8 cellular contexts compared by ENCODE assay signal in the genomic region with DNA sequence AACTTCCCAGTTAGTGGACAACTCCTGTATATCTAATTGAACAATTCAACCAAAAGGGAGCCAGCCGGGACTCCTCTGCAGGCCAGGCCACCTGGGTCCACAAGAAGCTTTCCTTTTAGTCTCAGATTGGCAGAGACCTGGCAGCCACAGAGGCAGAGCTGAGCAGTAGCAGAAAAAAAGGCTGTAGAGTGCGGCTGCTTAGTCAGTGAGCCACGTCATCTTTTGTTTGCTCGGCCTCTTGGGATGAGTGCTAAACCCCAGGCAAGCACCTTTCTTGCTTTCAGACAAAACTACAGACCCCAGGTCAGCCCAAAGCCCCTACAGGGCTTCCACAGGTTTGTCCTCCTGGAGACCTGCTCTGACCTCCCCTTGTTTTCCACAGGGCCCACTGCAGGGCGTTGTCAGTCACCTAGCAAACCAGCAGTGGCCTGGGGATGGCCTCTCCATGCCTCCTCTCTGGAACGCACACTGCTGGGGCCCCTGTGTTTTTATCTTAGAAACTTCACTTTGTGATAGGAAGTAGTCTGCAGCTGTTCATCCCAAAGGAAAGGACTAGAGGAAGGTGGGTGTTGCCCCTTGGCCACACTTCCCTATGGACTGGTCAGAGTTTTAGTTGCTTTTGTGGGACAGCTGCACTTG. TPM values are rescaled to one million over a fixed set of nuclear protein-coding genes. Genes with fewer than 3 reads are reported as not detected.
DNase-seq lines count a peak whose midpoint lies in the region; TF ChIP-seq lines count a peak whose summit lies in the region.

No MANE protein-coding gene starts in this region.

- H3K36me3 Mint-ChIP-seq in progenitor cell of endocrine pancreas (ENCODE audit: insufficient read depth) = no peaks in the 10 kb centered on the region
- H3K36me3 Mint-ChIP-seq in T-helper 2 cell treated with Interferon-gamma antibody and Interleukin-4, amounts not matched to agents 5 μg/mL and 100 μg/mL, for 36 hours (ENCODE audit: low read depth) = no peaks in the 10 kb centered on the region

- no peak overlapping the region for H3K4me3 Mint-ChIP-seq in progenitor cell of endocrine pancreas (ENCODE audit: low read depth)
- no peak overlapping the region for H3K4me3 Mint-ChIP-seq in T-helper 2 cell treated with Interferon-gamma antibody and Interleukin-4, amounts not matched to agents 5 μg/mL and 100 μg/mL, for 36 hours

- peaks cover 54% of the 10 kb centered on the region for H3K4me1 Mint-ChIP-seq in progenitor cell of endocrine pancreas (ENCODE audit: low read depth)
- no peaks in the 10 kb centered on the region for H3K4me1 Mint-ChIP-seq in T-helper 2 cell treated with Interferon-gamma antibody and Interleukin-4, amounts not matched to agents 5 μg/mL and 100 μg/mL, for 36 hours (ENCODE audit: low read depth)

- DNase-seq in ELR (ENCODE audit: low read depth) (peak; percentile 91), SHP77 (lab: John Stamatoyannopoulos, UW) (peak; percentile 25 to 37), fibroblast of pulmonary artery (ENCODE audit: low read depth) (peak; percentile 76), progenitor cell of endocrine pancreas (ENCODE audit: low spot score, unreplicated experiment) (no peak), NCI-H187 treated with DMSO at 0.1 percent for 48 hours (lab: John Stamatoyannopoulos, UW) (no peak)
- DNase-seq in stimulated activated CD4-positive, alpha-beta T cell treated with anti-CD3 and anti-CD28 coated beads, Interleukin-15, amount 100 ng/mL, for 24 hours = no peak
- no peak for DNase-seq in stimulated activated CD4-positive, alpha-beta T cell treated with anti-CD3 and anti-CD28 coated beads, Interleukin-4, amount 100 ng/mL, for 1 hour
- DNase-seq in T-helper 2 cell treated with Interferon-gamma antibody and Interleukin-4, amounts not matched to agents 5 μg/mL and 100 μg/mL, for 36 hours (ENCODE audit: low spot score) = no peak

- H3K27ac Mint-ChIP-seq in progenitor cell of endocrine pancreas = peak overlapping the region; percentile 93
- no peak overlapping the region for H3K27ac Mint-ChIP-seq in T-helper 2 cell treated with Interferon-gamma antibody and Interleukin-4, amounts not matched to agents 5 μg/mL and 100 μg/mL, for 36 hours

- TF ChIP-seq CTCF in fibroblast of pulmonary artery (IDR thresholded peaks at IDR 0.05; ENCODE audit: low read length, missing control alignments) (no peak), progenitor cell of endocrine pancreas (IDR thresholded peaks at IDR 0.05; ENCODE audit: unreplicated experiment) (no peak)

- H3K9me3 Mint-ChIP-seq in progenitor cell of endocrine pancreas (ENCODE audit: low read depth) = no peaks in the 10 kb centered on the region
- H3K9me3 Mint-ChIP-seq in T-helper 2 cell treated with Interferon-gamma antibody and Interleukin-4, amounts not matched to agents 5 μg/mL and 100 μg/mL, for 36 hours = no peaks in the 10 kb centered on the region

- no peaks in the 10 kb centered on the region for H3K27me3 Mint-ChIP-seq in progenitor cell of endocrine pancreas
- no peaks in the 10 kb centered on the region for H3K27me3 Mint-ChIP-seq in T-helper 2 cell treated with Interferon-gamma antibody and Interleukin-4, amounts not matched to agents 5 μg/mL and 100 μg/mL, for 36 hours (ENCODE audit: low read depth)

- H3K4me3 ChIP-seq in fibroblast of pulmonary artery (replicated peaks; ENCODE audit: low read depth, low read length) = no peak overlapping the region

RNA-seq across cellular contexts. Expression of gene SHB, which starts 49.9 kb away (rescaled TPM):
- 22.5 and 23.9 TPM in 2 replicates for total RNA-seq in progenitor cell of endocrine pancreas

Comparison
In these comparisons a context has a peak if more than half of its experiments do, and no peak if none do; other contexts are left out.
1. DNase-seq: peak in ELR (single experiment), SHP77 (2 of 2) and fibroblast of pulmonary artery (single experiment); none in progenitor cell of endocrine pancreas (single experiment), stimulated activated CD4-positive, alpha-beta T cell treated with anti-CD3 and anti-CD28 coated beads, Interleukin-15, amount 100 ng/mL, for 24 hours (single experiment), stimulated activated CD4-positive, alpha-beta T cell treated with anti-CD3 and anti-CD28 coated beads, Interleukin-4, amount 100 ng/mL, for 1 hour (single experiment), T-helper 2 cell treated with Interferon-gamma antibody and Interleukin-4, amounts not matched to agents 5 μg/mL and 100 μg/mL, for 36 hours (single experiment) and NCI-H187 treated with DMSO at 0.1 percent for 48 hours (single experiment).